ENCODE assay signal across 18 cellular contexts in the genomic region with DNA sequence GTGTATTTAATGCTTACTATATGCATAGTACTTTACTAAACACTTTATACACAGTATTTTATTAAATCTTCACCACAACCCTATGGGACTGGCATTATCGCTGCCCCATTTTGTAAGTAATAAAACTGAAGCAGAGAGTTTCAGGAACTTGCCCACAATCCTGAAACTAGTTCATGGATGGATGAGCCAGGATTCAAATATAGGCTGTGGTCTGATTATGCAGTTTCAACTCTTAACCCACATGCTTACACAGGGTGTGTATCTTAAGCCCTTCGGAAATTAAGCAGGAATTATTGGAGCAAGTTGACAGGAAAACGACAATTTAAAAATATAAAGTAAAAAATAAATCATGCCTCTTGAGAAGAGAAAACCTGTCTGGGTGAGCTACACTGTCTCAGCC.
DNase-seq lines count a peak whose midpoint lies in the region; ATAC-seq lines count a peak whose summit lies in the region.
"Had no signal": no experiment of that assay in that cellular context is flagged by ENCODE, and none has a peak within 500 bp of the region (broad histone marks: within the 10 kb centered on the region; RNA-seq: fewer than 3 reads in every experiment).

No MANE protein-coding gene starts in this region.

- H3K9me3 Mint-ChIP-seq in stimulated activated memory B cell treated with anti-CD40 and anti-IgM and Interleukin-4, amounts not matched to agents 10 μg/mL and 1 μg/mL and 100 μg/mL, for 72 hours = no peaks in the 10 kb centered on the region
- no peaks in the 10 kb centered on the region for H3K9me3 Mint-ChIP-seq in activated CD8-positive, alpha-beta memory T cell treated with anti-CD3 and anti-CD28 coated beads, Interleukin-2, amount 10 ng/mL, durations not matched to agents 7 days and 5 days (ENCODE audit: low read depth)
- H3K9me3 Mint-ChIP-seq: activated CD4-positive, alpha-beta memory T cell treated with anti-CD3 and anti-CD28 coated beads, Interleukin-2, amount 10 ng/mL, durations not matched to agents 7 days and 5 days; activated naive CD8-positive, alpha-beta T cell treated with anti-CD3 and anti-CD28 coated beads, Interleukin-2, amount 10 ng/mL, durations not matched to agents 7 days and 5 days; natural killer cell; stimulated activated naive CD8-positive, alpha-beta T cell treated with anti-CD3 and anti-CD28 coated beads, Interleukin-15, Interleukin-2, amounts not matched to agents 100 ng/mL and 50 ng/mL, for 24 hours had no signal

- ATAC-seq in GM19351 (IDR thresholded peaks at IDR 0.05; ENCODE audit: unreplicated experiment) (peak; percentile 52), HG02610 (IDR thresholded peaks at IDR 0.05; ENCODE audit: unreplicated experiment) (peak; percentile 55), HG03432 (IDR thresholded peaks at IDR 0.05; ENCODE audit: unreplicated experiment) (peak; percentile 84)
- ATAC-seq in stimulated activated memory B cell treated with anti-CD40 and anti-IgM and Interleukin-4, amounts not matched to agents 10 μg/mL and 1 μg/mL and 100 μg/mL, for 72 hours = peak; percentile 42
- ATAC-seq in activated CD8-positive, alpha-beta memory T cell treated with anti-CD3 and anti-CD28 coated beads, Interleukin-2, amount 10 ng/mL, durations not matched to agents 7 days and 5 days = no peak
- ATAC-seq: K562, natural killer cell had no signal

- no peaks in the 10 kb centered on the region for H3K27me3 Mint-ChIP-seq in stimulated activated memory B cell treated with anti-CD40 and anti-IgM and Interleukin-4, amounts not matched to agents 10 μg/mL and 1 μg/mL and 100 μg/mL, for 72 hours
- peaks cover 9% of the 10 kb centered on the region for H3K27me3 Mint-ChIP-seq in activated CD8-positive, alpha-beta memory T cell treated with anti-CD3 and anti-CD28 coated beads, Interleukin-2, amount 10 ng/mL, durations not matched to agents 7 days and 5 days
- H3K27me3 Mint-ChIP-seq: B cell had no signal

- no peaks in the 10 kb centered on the region for H3K4me1 Mint-ChIP-seq in stimulated activated memory B cell treated with anti-CD40 and anti-IgM and Interleukin-4, amounts not matched to agents 10 μg/mL and 1 μg/mL and 100 μg/mL, for 72 hours
- no peaks in the 10 kb centered on the region for H3K4me1 Mint-ChIP-seq in activated CD8-positive, alpha-beta memory T cell treated with anti-CD3 and anti-CD28 coated beads, Interleukin-2, amount 10 ng/mL, durations not matched to agents 7 days and 5 days
- H3K4me1 Mint-ChIP-seq: activated CD4-positive, alpha-beta memory T cell treated with anti-CD3 and anti-CD28 coated beads, Interleukin-2, amount 10 ng/mL, durations not matched to agents 7 days and 5 days; B cell; natural killer cell had no signal

- no peak overlapping the region for H3K27ac Mint-ChIP-seq in stimulated activated memory B cell treated with anti-CD40 and anti-IgM and Interleukin-4, amounts not matched to agents 10 μg/mL and 1 μg/mL and 100 μg/mL, for 72 hours
- no peak overlapping the region for H3K27ac Mint-ChIP-seq in activated CD8-positive, alpha-beta memory T cell treated with anti-CD3 and anti-CD28 coated beads, Interleukin-2, amount 10 ng/mL, durations not matched to agents 7 days and 5 days
- H3K27ac Mint-ChIP-seq: activated CD4-positive, alpha-beta memory T cell treated with anti-CD3 and anti-CD28 coated beads, Interleukin-2, amount 10 ng/mL, durations not matched to agents 7 days and 5 days; activated naive CD8-positive, alpha-beta T cell treated with anti-CD3 and anti-CD28 coated beads, Interleukin-2, amount 10 ng/mL, durations not matched to agents 7 days and 5 days; B cell; natural killer cell; stimulated activated naive CD8-positive, alpha-beta T cell treated with anti-CD3 and anti-CD28 coated beads, Interleukin-15, Interleukin-2, amounts not matched to agents 100 ng/mL and 50 ng/mL, for 24 hours had no signal

- DNase-seq in HK-2 (ENCODE audit: unreplicated experiment) (no peak), COR-L47 (lab: John Stamatoyannopoulos, UW) (no peak)
- no peak for DNase-seq in effector CD8-positive, alpha-beta T cell (lab: John Stamatoyannopoulos, UW)
- DNase-seq in activated CD8-positive, alpha-beta memory T cell treated with anti-CD3 and anti-CD28 coated beads, Interleukin-2, amount 10 ng/mL, durations not matched to agents 7 days and 5 days = no peak
- DNase-seq: activated CD4-positive, alpha-beta memory T cell treated with anti-CD3 and anti-CD28 coated beads, Interleukin-2, amount 10 ng/mL, durations not matched to agents 7 days and 5 days; activated naive CD8-positive, alpha-beta T cell treated with anti-CD3 and anti-CD28 coated beads, Interleukin-2, amount 10 ng/mL, durations not matched to agents 7 days and 5 days; erythroblast; natural killer cell; NCI-H2171 treated with DMSO at 0.1 percent for 48 hours; RPMI8226; SW 1271 had no signal

- H3K4me3 Mint-ChIP-seq in stimulated activated memory B cell treated with anti-CD40 and anti-IgM and Interleukin-4, amounts not matched to agents 10 μg/mL and 1 μg/mL and 100 μg/mL, for 72 hours = no peak overlapping the region
- H3K4me3 Mint-ChIP-seq in activated CD8-positive, alpha-beta memory T cell treated with anti-CD3 and anti-CD28 coated beads, Interleukin-2, amount 10 ng/mL, durations not matched to agents 7 days and 5 days = no peak overlapping the region
- H3K4me3 Mint-ChIP-seq: activated CD4-positive, alpha-beta memory T cell treated with anti-CD3 and anti-CD28 coated beads, Interleukin-2, amount 10 ng/mL, durations not matched to agents 7 days and 5 days; activated naive CD8-positive, alpha-beta T cell treated with anti-CD3 and anti-CD28 coated beads, Interleukin-2, amount 10 ng/mL, durations not matched to agents 7 days and 5 days; B cell; natural killer cell; stimulated activated naive CD8-positive, alpha-beta T cell treated with anti-CD3 and anti-CD28 coated beads, Interleukin-15, Interleukin-2, amounts not matched to agents 100 ng/mL and 50 ng/mL, for 24 hours had no signal

- no peaks in the 10 kb centered on the region for H3K36me3 Mint-ChIP-seq in stimulated activated memory B cell treated with anti-CD40 and anti-IgM and Interleukin-4, amounts not matched to agents 10 μg/mL and 1 μg/mL and 100 μg/mL, for 72 hours
- H3K36me3 Mint-ChIP-seq in activated CD8-positive, alpha-beta memory T cell treated with anti-CD3 and anti-CD28 coated beads, Interleukin-2, amount 10 ng/mL, durations not matched to agents 7 days and 5 days = no peaks in the 10 kb centered on the region
- H3K36me3 Mint-ChIP-seq: activated naive CD8-positive, alpha-beta T cell treated with anti-CD3 and anti-CD28 coated beads, Interleukin-2, amount 10 ng/mL, durations not matched to agents 7 days and 5 days; natural killer cell had no signal

- CTCF ChIA-PET in activated CD8-positive, alpha-beta memory T cell treated with anti-CD3 and anti-CD28 coated beads, Interleukin-2, amount 10 ng/mL, durations not matched to agents 7 days and 5 days (lab: Charles Lee) = no interaction called here
